ENCODE assay signal across 18 cellular contexts in genomic region chr3:23103764-23104163, GRCh38.
DNase-seq lines count a peak whose midpoint lies in the region; ATAC-seq and TF ChIP-seq lines count a peak whose summit lies in the region.
"Had no signal": no experiment of that assay in that cellular context is flagged by ENCODE, and none has a peak within 500 bp of the region (broad histone marks: within the 10 kb centered on the region; RNA-seq: fewer than 3 reads in every experiment).

No MANE protein-coding gene starts in this region.

- H3K23ac ChIP-seq in mesendoderm (ENCODE audit: low read length) = no peak overlapping the region

- no peak overlapping the region for H2BK15ac ChIP-seq in mesendoderm (replicated peaks; ENCODE audit: low read depth)

- no peak overlapping the region for H2BK120ac ChIP-seq in mesendoderm (ENCODE audit: low read depth, low read length)

- no peak for TF ChIP-seq CTCF in GM23338 (conservative IDR thresholded peaks at IDR 0.05; ENCODE audit: low read depth in 2 of 2)
- no peak for TF ChIP-seq CTCF in WTC11 (IDR thresholded peaks at IDR 0.05)
- TF ChIP-seq CTCF in heart right ventricle (IDR thresholded peaks at IDR 0.05) = no peak

- H3K27me3 Mint-ChIP-seq in GM23338 (ENCODE audit: insufficient read depth, low read depth, poor library complexity) = no peaks in the 10 kb centered on the region
- H3K27me3 Mint-ChIP-seq in WTC11 (ENCODE audit: low read depth) = no peaks in the 10 kb centered on the region
- H3K27me3 Mint-ChIP-seq: CD4-positive, CD25-positive, alpha-beta regulatory T cell had no signal

- no peaks in the 10 kb centered on the region for H3K36me3 ChIP-seq in GM23338 (ENCODE audit: insufficient read depth)
- no peaks in the 10 kb centered on the region for H3K36me3 ChIP-seq in mesendoderm (ENCODE audit: control insufficient read depth, insufficient read depth, low read length)
- H3K36me3 ChIP-seq in heart right ventricle = no peaks in the 10 kb centered on the region
- H3K36me3 ChIP-seq: BLaER1 treated with 17β-estradiol and CSF1 and Interleukin-3, amounts not matched to agents 10 nM and 100 nM had no signal

- no peaks in the 10 kb centered on the region for H3K27me3 ChIP-seq in GM23338 (ENCODE audit: insufficient read depth)
- H3K27me3 ChIP-seq in mesendoderm (ENCODE audit: insufficient read depth, low read length, poor library complexity) = no peaks in the 10 kb centered on the region
- H3K27me3 ChIP-seq in heart right ventricle = no peaks in the 10 kb centered on the region
- H3K27me3 ChIP-seq: BLaER1 treated with 17β-estradiol and CSF1 and Interleukin-3, amounts not matched to agents 10 nM and 100 nM had no signal

- H3K27ac Mint-ChIP-seq in GM23338 = no peak overlapping the region
- H3K27ac Mint-ChIP-seq in WTC11 = no peak overlapping the region
- H3K27ac Mint-ChIP-seq: CD4-positive, CD25-positive, alpha-beta regulatory T cell had no signal

- H3K4me1 ChIP-seq in GM23338 (ENCODE audit: insufficient read depth) (no peaks in the 10 kb centered on the region), mesendoderm (ENCODE audit: control insufficient read depth, low read depth, low read length) (no peaks in the 10 kb centered on the region), heart right ventricle (peaks cover 0 to 9% (median 0%) of the 10 kb centered on the region in 9 donors)

- H3K9me3 Mint-ChIP-seq in GM23338 (no peaks in the 10 kb centered on the region; the same call in 2 of the 3 replicates), WTC11 (no peaks in the 10 kb centered on the region)

- H3K9ac ChIP-seq in mesendoderm (ENCODE audit: low read length) = no peak overlapping the region
- H3K9ac ChIP-seq: BLaER1 treated with 17β-estradiol and CSF1 and Interleukin-3, amounts not matched to agents 10 nM and 100 nM; GM23248; KMS-11 had no signal

- H3K9me3 ChIP-seq in heart right ventricle = peaks cover 0 to 5% (median 0%) of the 10 kb centered on the region in 11 donors
- H3K9me3 ChIP-seq: BLaER1 treated with 17β-estradiol and CSF1 and Interleukin-3, amounts not matched to agents 10 nM and 100 nM had no signal

- H3K79me2 ChIP-seq in GM23338 (replicated peaks; ENCODE audit: insufficient read depth) (no peaks in the 10 kb centered on the region), mesendoderm (ENCODE audit: control insufficient read depth, insufficient read depth, low read length) (no peaks in the 10 kb centered on the region)

- no peaks in the 10 kb centered on the region for H3K79me1 ChIP-seq in mesendoderm (ENCODE audit: low read length)

- no peak overlapping the region for H2AFZ ChIP-seq in GM23338
- H2AFZ ChIP-seq: GM23248 had no signal

- no peak overlapping the region for H2AK5ac ChIP-seq in mesendoderm (ENCODE audit: low read length)

- no peak overlapping the region for H3K4ac ChIP-seq in mesendoderm (ENCODE audit: low read depth, low read length)

- CTCF ChIA-PET in WTC11 (lab: Charles Lee) = no interaction called here

- no peak for DNase-seq in GM23338 (ENCODE audit: low spot score)
- DNase-seq in Jurkat, Clone E6-1 (ENCODE audit: low read depth, low spot score) = peak; percentile 48
- DNase-seq in WTC11 (ENCODE audit: low spot score) = no peak
- peak; percentile 36 for DNase-seq in mesendoderm
- DNase-seq in heart right ventricle = no peak
- no peak for DNase-seq in Right ventricle myocardium inferior (ENCODE audit: missing footprints)
- no peak for DNase-seq in effector CD4-positive, alpha-beta T cell
- DNase-seq: 8988T; AML-193; CD4-positive, CD25-positive, alpha-beta regulatory T cell; DMS153; DND-41; GF-D8; GM23248; H7 had no signal

- H3K18ac ChIP-seq in mesendoderm (ENCODE audit: low read length) = no peak overlapping the region

- no peak overlapping the region for H3K56ac ChIP-seq in mesendoderm (ENCODE audit: low read length)

- intact Hi-C loops in heart right ventricle (cut with DNase I) = no loop called here
- intact Hi-C loops in Right ventricle myocardium inferior (cut with DNase I) = no loop called here

- H4K20me1 ChIP-seq in GM23338 (replicated peaks; ENCODE audit: insufficient read depth) = no peaks in the 10 kb centered on the region
- H4K20me1 ChIP-seq: BLaER1 treated with 17β-estradiol and CSF1 and Interleukin-3, amounts not matched to agents 10 nM and 100 nM had no signal

- no peaks in the 10 kb centered on the region for H3F3A ChIP-seq in GM23338 (replicated peaks; ENCODE audit: low read depth)

- no peaks in the 10 kb centered on the region for H3K9me2 ChIP-seq in GM23338 (ENCODE audit: insufficient read depth)

- H3K4me3 ChIP-seq in GM23338 (no peak overlapping the region), mesendoderm (ENCODE audit: low read length) (no peak overlapping the region), heart right ventricle (no peak overlapping the region)
- no peak overlapping the region for H3K4me3 ChIP-seq in Jurkat, Clone E6-1 (ENCODE audit: low read length)
- H3K4me3 ChIP-seq: BLaER1 treated with 17β-estradiol and CSF1 and Interleukin-3, amounts not matched to agents 10 nM and 100 nM; GM23248 had no signal

- H3K36me3 Mint-ChIP-seq in GM23338 (ENCODE audit: low read depth) = no peaks in the 10 kb centered on the region; the same call in 2 of the 3 replicates
- no peaks in the 10 kb centered on the region for H3K36me3 Mint-ChIP-seq in WTC11
- H3K36me3 Mint-ChIP-seq: CD4-positive, CD25-positive, alpha-beta regulatory T cell had no signal

- WGBS in mesendoderm (ENCODE audit: extremely low coverage, insufficient coverage, low lambda C conversion rate) = no CpG with 5 or more reads among the region's 1 CpG
- 87 to 97% methylated on average over 1 of the region's 1 CpG for WGBS in heart right ventricle, 2 donors

- no peak overlapping the region for H3K4me3 Mint-ChIP-seq in GM23338
- H3K4me3 Mint-ChIP-seq in WTC11 = no peak overlapping the region
- H3K4me3 Mint-ChIP-seq: CD4-positive, CD25-positive, alpha-beta regulatory T cell had no signal

- H3K4me2 ChIP-seq in GM23338 (no peak overlapping the region), mesendoderm (ENCODE audit: low read length) (no peak overlapping the region)
- H3K4me2 ChIP-seq: BLaER1 treated with 17β-estradiol and CSF1 and Interleukin-3, amounts not matched to agents 10 nM and 100 nM; KMS-11 had no signal

- H4K8ac ChIP-seq in mesendoderm (ENCODE audit: low read depth, low read length) = no peak overlapping the region

- ATAC-seq in GM23338 = peak; percentile 67; the same call in 2 of the 3 replicates
- ATAC-seq in WTC11 = peak; percentile 79
- ATAC-seq in heart right ventricle = no peak
- ATAC-seq in Right ventricle myocardium inferior = no peak
- no peak for ATAC-seq in activated CD4-positive, CD25-positive, alpha-beta regulatory T cell treated with anti-CD3 and anti-CD28 coated beads, Interleukin-2, amount 50 U/mL, for 24 hours

- H4K5ac ChIP-seq in mesendoderm (ENCODE audit: low read length) = no peak overlapping the region

- POLR2A ChIA-PET in WTC11 (lab: Charles Lee) = no interaction called here

- H3K4me1 Mint-ChIP-seq in GM23338 (no peaks in the 10 kb centered on the region; the same call in 1 of the 3 replicates), WTC11 (peaks cover 7% of the 10 kb centered on the region; the same call in 1 of the 2 replicates)
- H3K4me1 Mint-ChIP-seq: CD4-positive, CD25-positive, alpha-beta regulatory T cell had no signal

- H3K27ac ChIP-seq in GM23338 (ENCODE audit: low read depth) (no peak overlapping the region), mesendoderm (ENCODE audit: low read depth, low read length) (no peak overlapping the region), heart right ventricle (no peak overlapping the region)
- H3K27ac ChIP-seq: BLaER1 treated with 17β-estradiol and CSF1 and Interleukin-3, amounts not matched to agents 10 nM and 100 nM; GM23248; KMS-11 had no signal

- H2BK5ac ChIP-seq in mesendoderm (ENCODE audit: low read length) = no peak overlapping the region

TF ChIP-seq in GM23338, 12 proteins besides CTCF, POLR2A, EP300 and RAD21:
- TF ChIP-seq EZH2phosphoT487 (IDR thresholded peaks at IDR 0.05; ENCODE audit: unreplicated experiment) (no peak), POLR2AphosphoS5 (IDR thresholded peaks at IDR 0.05; ENCODE audit: low read depth) (no peak), STAT1 (IDR thresholded peaks at IDR 0.05; ENCODE audit: unreplicated experiment) (no peak), EZH2 (IDR thresholded peaks at IDR 0.05; ENCODE audit: low read depth, unreplicated experiment) (no peak), ZNF114 (CRISPR knock-in tag; IDR thresholded peaks at IDR 0.05) (no peak)

TF ChIP-seq in WTC11, 78 proteins besides CTCF, POLR2A, EP300 and RAD21:
- TF ChIP-seq, protein P1, sequence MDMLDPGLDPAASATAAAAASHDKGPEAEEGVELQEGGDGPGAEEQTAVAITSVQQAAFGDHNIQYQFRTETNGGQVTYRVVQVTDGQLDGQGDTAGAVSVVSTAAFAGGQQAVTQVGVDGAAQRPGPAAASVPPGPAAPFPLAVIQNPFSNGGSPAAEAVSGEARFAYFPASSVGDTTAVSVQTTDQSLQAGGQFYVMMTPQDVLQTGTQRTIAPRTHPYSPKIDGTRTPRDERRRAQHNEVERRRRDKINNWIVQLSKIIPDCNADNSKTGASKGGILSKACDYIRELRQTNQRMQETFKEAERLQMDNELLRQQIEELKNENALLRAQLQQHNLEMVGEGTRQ (CRISPR knock-in tag; IDR thresholded peaks at IDR 0.05) = peak; percentile 58
- no peak for TF ChIP-seq CREB1 (CRISPR knock-in tag; IDR thresholded peaks at IDR 0.05)

Comparison
In these comparisons a context has a peak if more than half of its experiments do, and no peak if none do; other contexts are left out.
1. ATAC-seq: peak in GM23338 (single experiment) and WTC11 (single experiment); none in heart right ventricle (0 of 8), Right ventricle myocardium inferior (single experiment) and activated CD4-positive, CD25-positive, alpha-beta regulatory T cell treated with anti-CD3 and anti-CD28 coated beads, Interleukin-2, amount 50 U/mL, for 24 hours (0 of 2).
2. DNase-seq: peak in Jurkat, Clone E6-1 (single experiment) and mesendoderm (single experiment); none in GM23338 (single experiment), WTC11 (single experiment), heart right ventricle (0 of 2), Right ventricle myocardium inferior (single experiment) and effector CD4-positive, alpha-beta T cell (single experiment).